In the genomic region with DNA sequence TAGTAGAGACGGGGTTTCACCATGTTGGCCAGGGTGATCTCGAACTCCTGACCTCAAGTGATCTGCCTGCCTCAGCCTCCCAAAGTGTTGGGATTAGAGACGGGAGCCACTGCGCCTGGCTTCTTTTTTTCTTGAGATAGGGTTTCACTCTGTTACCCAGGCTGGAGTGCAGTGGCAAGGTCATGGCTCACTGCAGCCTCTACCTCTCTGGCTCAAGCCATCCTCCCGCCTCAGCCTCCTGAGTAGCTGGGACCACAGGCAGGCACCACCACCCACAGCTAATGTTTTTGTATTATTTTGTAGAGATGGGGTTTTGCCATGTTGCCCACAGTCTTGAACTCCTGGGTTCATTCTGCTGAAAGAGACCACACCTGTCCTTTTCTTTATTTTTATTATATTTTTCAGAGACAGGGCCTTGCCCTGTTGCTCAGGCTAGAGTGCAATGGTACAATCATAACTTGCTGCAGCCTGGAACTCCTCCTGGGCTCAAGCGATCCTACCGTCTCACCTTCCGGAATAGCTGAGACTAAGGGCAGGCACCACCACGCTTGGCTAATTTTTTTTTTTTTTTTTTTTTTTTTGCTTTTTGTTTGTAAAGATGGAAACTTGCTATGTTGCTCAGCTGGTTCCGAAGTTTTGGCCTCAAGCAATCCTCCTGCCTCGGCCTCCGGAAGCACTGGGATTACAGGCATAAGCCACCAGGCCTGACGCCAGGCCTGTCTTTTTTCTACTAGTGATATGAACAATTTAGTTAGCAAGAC, we compare ENCODE assay signal across 9 cellular contexts. TPM values are rescaled to one million over a fixed set of nuclear protein-coding genes. Genes with fewer than 3 reads are reported as not detected.
DNase-seq lines count a peak whose midpoint lies in the region; ATAC-seq, FAIRE-seq and TF ChIP-seq lines count a peak whose summit lies in the region.
"Had no signal": no experiment of that assay in that cellular context is flagged by ENCODE, and none has a peak within 500 bp of the region (broad histone marks: within the 10 kb centered on the region; RNA-seq: fewer than 3 reads in every experiment).

No MANE protein-coding gene starts in this region.

- intact Hi-C loops in head of caudate nucleus (cut with DNase I), result no loop called here

- dilution Hi-C loops in keratinocyte (cut with MboI; ENCODE audit: extremely low pct_ligation_motif_present, low sequenced_read_pairs), result no loop called here

- H3K9ac ChIP-seq in KMS-11 (no peak overlapping the region), keratinocyte (ENCODE audit: control insufficient read depth, extremely low read depth, insufficient read depth, low read length) (peak overlapping the region; percentile 100), stomach smooth muscle (ENCODE audit: low read length in 2 of 2) (peak overlapping the region; percentile 61 to 73)

- no peak overlapping the region for H3K4me3 ChIP-seq in KMS-11 (IDR thresholded peaks at IDR 0.05; ENCODE audit: insufficient read depth, low read depth, low read length)
- H3K4me3 ChIP-seq in astrocyte of the spinal cord (ENCODE audit: low read depth, low read length), result peak overlapping the region; percentile 94
- peak overlapping the region; percentile 62 to 99 (median 84) for H3K4me3 ChIP-seq in keratinocyte (ENCODE audit: control insufficient read depth in 2 of 3, extremely low read depth in 1 of 3, insufficient read depth in 2 of 3, low read depth in 1 of 3, low read length in 3 of 3)
- H3K4me3 ChIP-seq in stomach smooth muscle (ENCODE audit: low read length in 2 of 2), result peak overlapping the region; percentile 89 to 100

- H3K4me2 ChIP-seq in KMS-11 (peak overlapping the region; percentile 91; the same call in 1 of the 2 replicates), keratinocyte (ENCODE audit: control insufficient read depth, extremely low read depth, insufficient read depth, low read depth, low read length) (peak overlapping the region; percentile 66)

- H2AFZ ChIP-seq in KMS-11 (ENCODE audit: low read depth), result no peak overlapping the region
- H2AFZ ChIP-seq in keratinocyte (ENCODE audit: control insufficient read depth, low read length), result no peak overlapping the region

- H3K9me3 ChIP-seq in keratinocyte (ENCODE audit: control insufficient read depth, low read depth, low read length), result no peaks in the 10 kb centered on the region
- no peaks in the 10 kb centered on the region for H3K9me3 ChIP-seq in stomach smooth muscle (ENCODE audit: control insufficient read depth in 2 of 2, low read length in 2 of 2)

- in situ Hi-C loops in astrocyte of the spinal cord (cut with HindIII; ENCODE audit: low sequenced_read_pairs), result no loop called here

- H3K4me1 ChIP-seq in KMS-11 (ENCODE audit: low read depth, poor library complexity, severe bottlenecking) (peaks cover 82% of the 10 kb centered on the region), keratinocyte (ENCODE audit: control insufficient read depth, extremely low read depth, insufficient read depth, low read length) (peaks cover 60% of the 10 kb centered on the region), stomach smooth muscle (ENCODE audit: control insufficient read depth, insufficient read depth, low read length) (peaks cover 68% of the 10 kb centered on the region)

- H3K9me1 ChIP-seq in keratinocyte (ENCODE audit: control insufficient read depth, extremely low read depth, insufficient read depth, low read length), result peaks cover 3% of the 10 kb centered on the region

- FAIRE-seq in keratinocyte (lab: Jason Lieb, UNC), result no peak

- ATAC-seq in HG03025 (IDR thresholded peaks at IDR 0.05; ENCODE audit: low FRiP score, unreplicated experiment) (no peak), GM18861 (IDR thresholded peaks at IDR 0.05; ENCODE audit: unreplicated experiment) (no peak)

- H4K20me1 ChIP-seq in KMS-11 (ENCODE audit: insufficient read depth) (no peaks in the 10 kb centered on the region), keratinocyte (ENCODE audit: control insufficient read depth, extremely low read depth, insufficient read depth, low read length) (peaks cover 31% of the 10 kb centered on the region)

- TF ChIP-seq CTCF in KMS-11 (conservative IDR thresholded peaks at IDR 0.05; ENCODE audit: low read depth, low read length) (no peak), astrocyte of the spinal cord (IDR thresholded peaks at IDR 0.05; ENCODE audit: low read depth, low read length) (no peak), keratinocyte (optimal IDR thresholded peaks at IDR 0.05 in 1 of 3, IDR thresholded peaks at IDR 0.05 in 1 of 3, conservative IDR thresholded peaks at IDR 0.05 in 1 of 3; ENCODE audit: extremely low read depth in 1 of 3, insufficient read depth in 2 of 3, low read length in 3 of 3) (no peak)

- no peak for DNase-seq in astrocyte of the spinal cord (ENCODE audit: low read depth, low spot score)
- DNase-seq in keratinocyte (ENCODE audit: low read depth, low spot score), result no peak
- no peak for DNase-seq in head of caudate nucleus
- no peak for DNase-seq in nucleus accumbens (lab: John Stamatoyannopoulos, UW)
- DNase-seq: NCI-H1092 treated with DMSO at 0.1 percent for 48 hours had no signal

- H3K27ac ChIP-seq in KMS-11, result no peak overlapping the region
- peak overlapping the region; percentile 96 for H3K27ac ChIP-seq in keratinocyte (ENCODE audit: control insufficient read depth, insufficient read depth, low read length)
- H3K27ac ChIP-seq in stomach smooth muscle (ENCODE audit: low read length), result peak overlapping the region; percentile 80

- no peaks in the 10 kb centered on the region for H3K36me3 ChIP-seq in KMS-11 (ENCODE audit: insufficient read depth)
- H3K36me3 ChIP-seq in keratinocyte (ENCODE audit: control insufficient read depth in 2 of 2, extremely low read depth in 1 of 2, insufficient read depth in 2 of 2, low read length in 2 of 2), result peaks cover 2 to 15% of the 10 kb centered on the region in 2 experiments
- H3K36me3 ChIP-seq in stomach smooth muscle (ENCODE audit: control insufficient read depth in 2 of 2, insufficient read depth in 2 of 2, low read length in 2 of 2), result peaks cover 0 to 5% of the 10 kb centered on the region in 2 donors

- no peaks in the 10 kb centered on the region for H3K27me3 ChIP-seq in KMS-11 (ENCODE audit: insufficient read depth, low read depth)
- H3K27me3 ChIP-seq in keratinocyte (ENCODE audit: control insufficient read depth, extremely low read depth, insufficient read depth, low read length), result no peaks in the 10 kb centered on the region
- H3K27me3 ChIP-seq in stomach smooth muscle (ENCODE audit: control insufficient read depth in 1 of 2, insufficient read depth in 2 of 2, low read length in 2 of 2), result no peaks in the 10 kb centered on the region

- H3K79me2 ChIP-seq in KMS-11 (ENCODE audit: insufficient read depth, low read depth) (peaks cover 79% of the 10 kb centered on the region), keratinocyte (ENCODE audit: control insufficient read depth, insufficient read depth, low read length) (peaks cover 78% of the 10 kb centered on the region)

RNA-seq across cellular contexts. Expression of a gene that starts 3.1 kb away (rescaled TPM):
- 368 to 551 TPM (median 444 TPM) in 3 replicates for polyA plus RNA-seq in keratinocyte
- polyA plus RNA-seq in keratinocyte (2011; ENCODE audit: low read depth), result 222 TPM
- 159 and 403 TPM in 2 replicates for polyA plus RNA-seq in keratinocyte (2011; cell fraction: cytosol; rRNA removed)
- polyA plus RNA-seq in keratinocyte (2011; cell fraction: nucleus; rRNA removed), result 626 and 729 TPM in 2 replicates
- polyA plus RNA-seq in keratinocyte (2012; ENCODE audit: low replicate concordance), result 224 and 699 TPM in 2 replicates
- polyA minus RNA-seq in keratinocyte, result 328 to 615 TPM (median 504 TPM) in 3 replicates
- polyA minus RNA-seq in keratinocyte (2011; cell fraction: cytosol; rRNA and poly(A)+ RNA removed), result 757 TPM
- 433 and 457 TPM in 2 replicates for polyA minus RNA-seq in keratinocyte (2011; cell fraction: nucleus; rRNA and poly(A)+ RNA removed)

RNA-seq across cellular contexts. Expression of a gene that starts 35.3 kb away (rescaled TPM):
- polyA plus RNA-seq in keratinocyte, result 1.1 to 2.0 TPM (median 1.5 TPM) in 3 replicates
- 0.75 TPM for polyA plus RNA-seq in keratinocyte (2011; ENCODE audit: low read depth)
- 0.83 and 1.5 TPM in 2 replicates for polyA plus RNA-seq in keratinocyte (2011; cell fraction: cytosol; rRNA removed)
- polyA plus RNA-seq in keratinocyte (2011; cell fraction: nucleus; rRNA removed), result 2.9 and 4.1 TPM in 2 replicates
- 1.1 and 2.1 TPM in 2 replicates for polyA plus RNA-seq in keratinocyte (2012; ENCODE audit: low replicate concordance)
- polyA minus RNA-seq in keratinocyte, result 1.1 to 4.3 TPM (median 1.7 TPM) in 3 replicates
- 0.96 TPM for polyA minus RNA-seq in keratinocyte (2011; cell fraction: cytosol; rRNA and poly(A)+ RNA removed)
- 2.6 and 3.1 TPM in 2 replicates for polyA minus RNA-seq in keratinocyte (2011; cell fraction: nucleus; rRNA and poly(A)+ RNA removed)

RNA-seq across cellular contexts. Expression of a gene that starts 35.8 kb away (rescaled TPM):
- polyA plus RNA-seq in keratinocyte, result 5.7 to 11.0 TPM (median 7.9 TPM) in 3 replicates
- polyA plus RNA-seq in keratinocyte (2011; ENCODE audit: low read depth), result 2.6 TPM
- polyA plus RNA-seq in keratinocyte (2011; cell fraction: cytosol; rRNA removed), result 6.8 and 8.9 TPM in 2 replicates
- polyA plus RNA-seq in keratinocyte (2011; cell fraction: nucleus; rRNA removed), result 8.0 and 11.0 TPM in 2 replicates
- 9.5 and 9.9 TPM in 2 replicates for polyA plus RNA-seq in keratinocyte (2012; ENCODE audit: low replicate concordance)
- 12.9 to 22.9 TPM (median 13.7 TPM) in 3 replicates for polyA minus RNA-seq in keratinocyte
- 6.1 TPM for polyA minus RNA-seq in keratinocyte (2011; cell fraction: cytosol; rRNA and poly(A)+ RNA removed)
- polyA minus RNA-seq in keratinocyte (2011; cell fraction: nucleus; rRNA and poly(A)+ RNA removed), result 5.4 and 10.0 TPM in 2 replicates

RNA-seq across cellular contexts. Expression of a gene that starts 56.6 kb away (rescaled TPM):
- polyA plus RNA-seq in keratinocyte, result 93.4 to 159 TPM (median 106 TPM) in 3 replicates
- polyA plus RNA-seq in keratinocyte (2011; ENCODE audit: low read depth), result 155 TPM
- 168 and 189 TPM in 2 replicates for polyA plus RNA-seq in keratinocyte (2011; cell fraction: cytosol; rRNA removed)
- polyA plus RNA-seq in keratinocyte (2011; cell fraction: nucleus; rRNA removed), result 94.5 and 106 TPM in 2 replicates
- polyA plus RNA-seq in keratinocyte (2012; ENCODE audit: low replicate concordance), result 85.5 and 278 TPM in 2 replicates
- 118 to 203 TPM (median 128 TPM) in 3 replicates for polyA minus RNA-seq in keratinocyte
- 96.3 TPM for polyA minus RNA-seq in keratinocyte (2011; cell fraction: cytosol; rRNA and poly(A)+ RNA removed)
- 26.8 and 30.1 TPM in 2 replicates for polyA minus RNA-seq in keratinocyte (2011; cell fraction: nucleus; rRNA and poly(A)+ RNA removed)
